11 cellular contexts compared by ENCODE assay signal in the genomic region with DNA sequence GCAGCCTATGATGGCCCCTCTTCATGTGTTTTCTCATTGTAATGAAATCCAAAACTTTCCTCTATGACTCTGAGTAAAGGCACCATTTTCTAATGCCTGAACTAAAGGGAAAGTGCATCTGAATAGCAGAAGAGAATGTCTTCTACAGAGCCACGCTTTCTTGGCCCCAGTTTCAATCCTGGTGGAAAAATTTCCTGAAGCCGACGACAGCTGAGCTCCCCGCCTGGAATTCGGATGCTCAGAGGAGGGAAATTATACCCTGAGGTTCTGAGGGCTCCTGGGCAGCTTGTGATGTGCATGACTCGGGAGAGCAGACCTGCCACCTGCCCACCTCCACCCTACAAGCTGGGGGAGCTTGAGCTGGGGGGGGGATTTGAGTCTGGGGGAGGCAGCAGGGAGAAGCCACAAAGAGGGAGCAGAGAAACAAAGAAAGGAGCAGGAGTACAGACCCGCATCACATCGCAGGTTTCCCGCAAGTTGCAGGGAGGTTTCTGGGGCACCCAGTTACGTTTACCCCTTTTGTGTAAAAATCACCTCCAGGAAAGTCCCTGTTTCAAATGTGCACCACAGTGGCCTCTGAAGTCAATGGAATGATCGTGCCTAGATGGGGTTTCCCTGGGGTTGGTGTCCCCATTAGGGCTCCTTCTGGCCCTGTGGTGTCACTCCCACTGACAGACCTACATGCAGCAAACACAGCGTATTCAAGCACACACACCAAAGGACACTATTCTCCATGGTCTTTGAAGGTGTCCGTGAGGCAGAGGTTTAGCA.
DNase-seq lines count a peak whose midpoint lies in the region; ATAC-seq, FAIRE-seq and TF ChIP-seq lines count a peak whose summit lies in the region.
"Had no signal": no experiment of that assay in that cellular context is flagged by ENCODE, and none has a peak within 500 bp of the region (broad histone marks: within the 10 kb centered on the region; RNA-seq: fewer than 3 reads in every experiment).

No MANE protein-coding gene starts in this region.

- peaks cover 2% of the 10 kb centered on the region for H3K27me3 Mint-ChIP-seq in activated CD4-positive, alpha-beta memory T cell treated with anti-CD3 and anti-CD28 coated beads, Interleukin-2, amount 10 ng/mL, durations not matched to agents 7 days and 5 days

- FAIRE-seq in H54 (lab: Jason Lieb, UNC), result no peak

- H3K36me3 Mint-ChIP-seq in activated CD4-positive, alpha-beta memory T cell treated with anti-CD3 and anti-CD28 coated beads, Interleukin-2, amount 10 ng/mL, durations not matched to agents 7 days and 5 days (ENCODE audit: low read depth), result peaks cover 8% of the 10 kb centered on the region
- no peaks in the 10 kb centered on the region for H3K36me3 Mint-ChIP-seq in stimulated activated effector memory CD8-positive, alpha-beta T cell treated with anti-CD3 and anti-CD28 coated beads, Interleukin-12 subunit alpha, Interleukin-12 subunit beta, amount 100 ng/mL, for 72 hours

- peak; percentile 62 for ATAC-seq in HG02759 (IDR thresholded peaks at IDR 0.05; ENCODE audit: unreplicated experiment)
- ATAC-seq in stimulated activated effector memory CD8-positive, alpha-beta T cell treated with anti-CD3 and anti-CD28 coated beads, Interleukin-12 subunit alpha, Interleukin-12 subunit beta, amount 100 ng/mL, for 72 hours, result peak; percentile 76

- TF ChIP-seq CTCF in dorsolateral prefrontal cortex (IDR thresholded peaks at IDR 0.05 in 54 of 56, conservative IDR thresholded peaks at IDR 0.05 in 2 of 56; ENCODE audit: low read depth in 1 of 56, partially characterized antibody in 56 of 56), result no peak

- CTCF ChIA-PET in activated CD4-positive, alpha-beta memory T cell treated with anti-CD3 and anti-CD28 coated beads, Interleukin-2, amount 10 ng/mL, durations not matched to agents 7 days and 5 days (lab: Charles Lee), result interaction anchor here (1.1 kb wide), 1 partner anchor 22 kb away, joined by 3 read pairs; no protein-coding TSS in a partner anchor

- intact Hi-C loops in dorsolateral prefrontal cortex (cut with DNase I), result no loop called here

- no peak overlapping the region for H3K4me3 Mint-ChIP-seq in activated CD4-positive, alpha-beta memory T cell treated with anti-CD3 and anti-CD28 coated beads, Interleukin-2, amount 10 ng/mL, durations not matched to agents 7 days and 5 days
- H3K4me3 Mint-ChIP-seq in stimulated activated effector memory CD8-positive, alpha-beta T cell treated with anti-CD3 and anti-CD28 coated beads, Interleukin-12 subunit alpha, Interleukin-12 subunit beta, amount 100 ng/mL, for 72 hours, result peak overlapping the region; percentile 48

- H3K27ac ChIP-seq in dorsolateral prefrontal cortex, result no peak overlapping the region
- H3K27ac ChIP-seq: adrenal gland had no signal

- TF ChIP-seq POLR2A in H54 (IDR thresholded peaks at IDR 0.05; ENCODE audit: low read depth, low read length), result no peak

- peaks cover 31% of the 10 kb centered on the region for H3K4me1 Mint-ChIP-seq in activated CD4-positive, alpha-beta memory T cell treated with anti-CD3 and anti-CD28 coated beads, Interleukin-2, amount 10 ng/mL, durations not matched to agents 7 days and 5 days
- H3K4me1 Mint-ChIP-seq in stimulated activated effector memory CD8-positive, alpha-beta T cell treated with anti-CD3 and anti-CD28 coated beads, Interleukin-12 subunit alpha, Interleukin-12 subunit beta, amount 100 ng/mL, for 72 hours, result peaks cover 51% of the 10 kb centered on the region

- DNase-seq in activated naive CD4-positive, alpha-beta T cell treated with Interleukin-2 at 50 U/mL for 16 hours, result peak; percentile 56
- no peak for DNase-seq in activated naive CD4-positive, alpha-beta T cell (lab: John Stamatoyannopoulos, UW)
- DNase-seq in activated CD4-positive, alpha-beta memory T cell treated with anti-CD3 and anti-CD28 coated beads, Interleukin-2, amount 10 ng/mL, durations not matched to agents 7 days and 5 days, result peak; percentile 35
- peak in 1 of 2 donors; percentile 57 for DNase-seq in stimulated activated effector memory CD8-positive, alpha-beta T cell treated with anti-CD3 and anti-CD28 coated beads, Interleukin-12 subunit alpha, Interleukin-12 subunit beta, amount 100 ng/mL, for 72 hours (ENCODE audit: low spot score in 2 of 2)
- DNase-seq in dorsolateral prefrontal cortex (no peak), H54 (ENCODE audit: insufficient read length, low spot score) (no peak), SKM-1 treated with dmso at 0.1 percent for 144 hours (lab: John Stamatoyannopoulos, UW; ENCODE audit: unreplicated experiment) (no peak)
- DNase-seq: adrenal gland, erythroblast, kidney glomerular epithelial cell had no signal

- H3K4me3 ChIP-seq in dorsolateral prefrontal cortex, result no peak overlapping the region
- H3K4me3 ChIP-seq: adrenal gland had no signal

- no peaks in the 10 kb centered on the region for H3K9me3 Mint-ChIP-seq in activated CD4-positive, alpha-beta memory T cell treated with anti-CD3 and anti-CD28 coated beads, Interleukin-2, amount 10 ng/mL, durations not matched to agents 7 days and 5 days
- H3K9me3 Mint-ChIP-seq in stimulated activated effector memory CD8-positive, alpha-beta T cell treated with anti-CD3 and anti-CD28 coated beads, Interleukin-12 subunit alpha, Interleukin-12 subunit beta, amount 100 ng/mL, for 72 hours, result no peaks in the 10 kb centered on the region

- H3K27me3 ChIP-seq in dorsolateral prefrontal cortex, result peaks cover 0 to 6% (median 0%) of the 10 kb centered on the region in 45 donors
- H3K27me3 ChIP-seq: adrenal gland had no signal

- POLR2A ChIA-PET in activated CD4-positive, alpha-beta memory T cell treated with anti-CD3 and anti-CD28 coated beads, Interleukin-2, amount 10 ng/mL, durations not matched to agents 7 days and 5 days (lab: Charles Lee), result interaction anchor here (1.0 kb wide), 1 partner anchor 144 kb away, joined by 4 read pairs; no protein-coding TSS in a partner anchor

- H3K27ac Mint-ChIP-seq in activated CD4-positive, alpha-beta memory T cell treated with anti-CD3 and anti-CD28 coated beads, Interleukin-2, amount 10 ng/mL, durations not matched to agents 7 days and 5 days, result peak overlapping the region; percentile 36
- H3K27ac Mint-ChIP-seq in stimulated activated effector memory CD8-positive, alpha-beta T cell treated with anti-CD3 and anti-CD28 coated beads, Interleukin-12 subunit alpha, Interleukin-12 subunit beta, amount 100 ng/mL, for 72 hours, result peak overlapping the region; percentile 79

Comparison
In these comparisons a context has a peak if more than half of its experiments do, and no peak if none do; other contexts are left out.
1. DNase-seq: peak in activated naive CD4-positive, alpha-beta T cell treated with Interleukin-2 at 50 U/mL for 16 hours (single experiment) and activated CD4-positive, alpha-beta memory T cell treated with anti-CD3 and anti-CD28 coated beads, Interleukin-2, amount 10 ng/mL, durations not matched to agents 7 days and 5 days (single experiment); none in activated naive CD4-positive, alpha-beta T cell (0 of 4), dorsolateral prefrontal cortex (0 of 10), H54 (single experiment) and SKM-1 treated with dmso at 0.1 percent for 144 hours (single experiment).